1 cellular context compared by ENCODE assay signal in genomic region chr3:66610548-66610909, GRCh38.
TF ChIP-seq lines count a peak whose summit lies in the region.

No MANE protein-coding gene starts in this region.

TF ChIP-seq in WTC11, 78 proteins besides CTCF, POLR2A, EP300 and RAD21 (continued from another document):
- TF ChIP-seq, protein P1, sequence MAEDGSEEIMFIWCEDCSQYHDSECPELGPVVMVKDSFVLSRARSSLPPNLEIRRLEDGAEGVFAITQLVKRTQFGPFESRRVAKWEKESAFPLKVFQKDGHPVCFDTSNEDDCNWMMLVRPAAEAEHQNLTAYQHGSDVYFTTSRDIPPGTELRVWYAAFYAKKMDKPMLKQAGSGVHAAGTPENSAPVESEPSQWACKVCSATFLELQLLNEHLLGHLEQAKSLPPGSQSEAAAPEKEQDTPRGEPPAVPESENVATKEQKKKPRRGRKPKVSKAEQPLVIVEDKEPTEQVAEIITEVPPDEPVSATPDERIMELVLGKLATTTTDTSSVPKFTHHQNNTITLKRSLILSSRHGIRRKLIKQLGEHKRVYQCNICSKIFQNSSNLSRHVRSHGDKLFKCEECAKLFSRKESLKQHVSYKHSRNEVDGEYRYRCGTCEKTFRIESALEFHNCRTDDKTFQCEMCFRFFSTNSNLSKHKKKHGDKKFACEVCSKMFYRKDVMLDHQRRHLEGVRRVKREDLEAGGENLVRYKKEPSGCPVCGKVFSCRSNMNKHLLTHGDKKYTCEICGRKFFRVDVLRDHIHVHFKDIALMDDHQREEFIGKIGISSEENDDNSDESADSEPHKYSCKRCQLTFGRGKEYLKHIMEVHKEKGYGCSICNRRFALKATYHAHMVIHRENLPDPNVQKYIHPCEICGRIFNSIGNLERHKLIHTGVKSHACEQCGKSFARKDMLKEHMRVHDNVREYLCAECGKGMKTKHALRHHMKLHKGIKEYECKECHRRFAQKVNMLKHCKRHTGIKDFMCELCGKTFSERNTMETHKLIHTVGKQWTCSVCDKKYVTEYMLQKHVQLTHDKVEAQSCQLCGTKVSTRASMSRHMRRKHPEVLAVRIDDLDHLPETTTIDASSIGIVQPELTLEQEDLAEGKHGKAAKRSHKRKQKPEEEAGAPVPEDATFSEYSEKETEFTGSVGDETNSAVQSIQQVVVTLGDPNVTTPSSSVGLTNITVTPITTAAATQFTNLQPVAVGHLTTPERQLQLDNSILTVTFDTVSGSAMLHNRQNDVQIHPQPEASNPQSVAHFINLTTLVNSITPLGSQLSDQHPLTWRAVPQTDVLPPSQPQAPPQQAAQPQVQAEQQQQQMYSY (CRISPR knock-in tag; IDR thresholded peaks at IDR 0.05) = no peak
- TF ChIP-seq ZNF232 (CRISPR knock-in tag; IDR thresholded peaks at IDR 0.05) (no peak), ATF6 (CRISPR knock-in tag; IDR thresholded peaks at IDR 0.05) (no peak), JAZF1 (CRISPR knock-in tag; IDR thresholded peaks at IDR 0.05) (no peak), NFE2L1 (CRISPR knock-in tag; IDR thresholded peaks at IDR 0.05) (no peak)
- TF ChIP-seq, protein P2, sequence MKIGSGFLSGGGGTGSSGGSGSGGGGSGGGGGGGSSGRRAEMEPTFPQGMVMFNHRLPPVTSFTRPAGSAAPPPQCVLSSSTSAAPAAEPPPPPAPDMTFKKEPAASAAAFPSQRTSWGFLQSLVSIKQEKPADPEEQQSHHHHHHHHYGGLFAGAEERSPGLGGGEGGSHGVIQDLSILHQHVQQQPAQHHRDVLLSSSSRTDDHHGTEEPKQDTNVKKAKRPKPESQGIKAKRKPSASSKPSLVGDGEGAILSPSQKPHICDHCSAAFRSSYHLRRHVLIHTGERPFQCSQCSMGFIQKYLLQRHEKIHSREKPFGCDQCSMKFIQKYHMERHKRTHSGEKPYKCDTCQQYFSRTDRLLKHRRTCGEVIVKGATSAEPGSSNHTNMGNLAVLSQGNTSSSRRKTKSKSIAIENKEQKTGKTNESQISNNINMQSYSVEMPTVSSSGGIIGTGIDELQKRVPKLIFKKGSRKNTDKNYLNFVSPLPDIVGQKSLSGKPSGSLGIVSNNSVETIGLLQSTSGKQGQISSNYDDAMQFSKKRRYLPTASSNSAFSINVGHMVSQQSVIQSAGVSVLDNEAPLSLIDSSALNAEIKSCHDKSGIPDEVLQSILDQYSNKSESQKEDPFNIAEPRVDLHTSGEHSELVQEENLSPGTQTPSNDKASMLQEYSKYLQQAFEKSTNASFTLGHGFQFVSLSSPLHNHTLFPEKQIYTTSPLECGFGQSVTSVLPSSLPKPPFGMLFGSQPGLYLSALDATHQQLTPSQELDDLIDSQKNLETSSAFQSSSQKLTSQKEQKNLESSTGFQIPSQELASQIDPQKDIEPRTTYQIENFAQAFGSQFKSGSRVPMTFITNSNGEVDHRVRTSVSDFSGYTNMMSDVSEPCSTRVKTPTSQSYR (CRISPR knock-in tag; IDR thresholded peaks at IDR 0.05) = no peak
